Comparison of ENCODE assay signal across 12 cellular contexts in the genomic region with DNA sequence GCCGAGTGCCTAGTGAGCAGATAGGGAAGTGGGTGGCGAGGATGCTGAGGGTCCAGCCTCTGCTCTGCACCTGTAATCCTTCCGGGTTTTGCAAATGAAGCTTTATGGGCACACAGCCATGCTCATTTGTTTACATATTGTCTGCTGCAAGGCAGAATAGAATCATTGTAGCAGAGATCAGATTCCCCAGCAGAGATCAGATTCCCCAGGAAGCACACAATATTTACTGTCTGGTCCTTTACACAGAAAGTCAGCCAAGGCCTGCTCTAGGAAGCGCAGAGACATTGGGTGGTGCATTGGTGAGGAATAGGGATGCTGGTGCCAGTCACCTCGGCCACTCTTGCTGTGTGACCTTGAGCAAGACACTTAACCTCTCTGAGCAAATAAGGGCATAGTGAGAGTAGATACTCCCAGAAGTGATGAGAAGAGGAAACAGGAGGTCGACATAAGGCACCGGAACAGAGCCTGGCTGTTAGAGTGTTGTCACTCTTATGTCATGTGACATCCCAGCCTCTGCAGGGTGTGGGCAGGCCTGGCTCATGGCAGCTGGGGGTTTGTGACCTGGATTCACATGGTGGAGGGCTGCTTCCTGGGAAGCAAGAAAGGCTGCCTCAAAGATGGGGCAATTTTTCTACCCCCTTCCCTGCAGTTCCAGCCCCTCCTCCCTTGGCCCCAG. TPM values are rescaled to one million over a fixed set of nuclear protein-coding genes. Genes with fewer than 3 reads are reported as not detected.
DNase-seq lines count a peak whose midpoint lies in the region; ATAC-seq and TF ChIP-seq lines count a peak whose summit lies in the region.
"Had no signal": no experiment of that assay in that cellular context is flagged by ENCODE, and none has a peak within 500 bp of the region (broad histone marks: within the 10 kb centered on the region; RNA-seq: fewer than 3 reads in every experiment).

No MANE protein-coding gene starts in this region.

- H3K4me3 ChIP-seq in psoas muscle (no peak overlapping the region), aorta (ENCODE audit: low read length in 2 of 2) (no peak overlapping the region)
- H3K4me3 ChIP-seq: pancreas had no signal

- no peaks in the 10 kb centered on the region for H3K9me3 Mint-ChIP-seq in activated CD4-positive, alpha-beta memory T cell treated with anti-CD3 and anti-CD28 coated beads, Interleukin-2, amount 10 ng/mL, durations not matched to agents 7 days and 5 days
- H3K9me3 Mint-ChIP-seq in activated CD4-positive, alpha-beta memory T cell treated with anti-CD3 and anti-CD28 coated beads for 36 hours: no peaks in the 10 kb centered on the region

- peaks cover 13% of the 10 kb centered on the region for H3K4me1 Mint-ChIP-seq in activated CD4-positive, alpha-beta memory T cell treated with anti-CD3 and anti-CD28 coated beads, Interleukin-2, amount 10 ng/mL, durations not matched to agents 7 days and 5 days
- H3K4me1 Mint-ChIP-seq in activated CD4-positive, alpha-beta memory T cell treated with anti-CD3 and anti-CD28 coated beads for 36 hours (ENCODE audit: low read depth): peaks cover 11% of the 10 kb centered on the region

- POLR2A ChIA-PET in activated CD4-positive, alpha-beta memory T cell treated with anti-CD3 and anti-CD28 coated beads, Interleukin-2, amount 10 ng/mL, durations not matched to agents 7 days and 5 days (lab: Charles Lee): no interaction called here
- POLR2A ChIA-PET in activated CD4-positive, alpha-beta memory T cell treated with anti-CD3 and anti-CD28 coated beads for 36 hours (lab: Charles Lee): no interaction called here

- H3K27ac ChIP-seq in psoas muscle: peak overlapping the region; percentile 91
- no peak overlapping the region for H3K27ac ChIP-seq in aorta (ENCODE audit: low read depth in 1 of 2, low read length in 2 of 2)

- H3K4me3 Mint-ChIP-seq in activated CD4-positive, alpha-beta memory T cell treated with anti-CD3 and anti-CD28 coated beads, Interleukin-2, amount 10 ng/mL, durations not matched to agents 7 days and 5 days: no peak overlapping the region
- no peak overlapping the region for H3K4me3 Mint-ChIP-seq in activated CD4-positive, alpha-beta memory T cell treated with anti-CD3 and anti-CD28 coated beads for 36 hours
- H3K4me3 Mint-ChIP-seq: B cell had no signal

- ATAC-seq in psoas muscle (peak in 3 of 4 donors; percentile 14 to 26 (median 23)), aorta (ENCODE audit: low FRiP score) (no peak)

- H3K9me3 ChIP-seq in psoas muscle (no peaks in the 10 kb centered on the region), aorta (ENCODE audit: control insufficient read depth, low read length) (no peaks in the 10 kb centered on the region)
- H3K9me3 ChIP-seq: pancreas had no signal

- no peaks in the 10 kb centered on the region for H3K27me3 Mint-ChIP-seq in activated CD4-positive, alpha-beta memory T cell treated with anti-CD3 and anti-CD28 coated beads, Interleukin-2, amount 10 ng/mL, durations not matched to agents 7 days and 5 days
- H3K27me3 Mint-ChIP-seq in activated CD4-positive, alpha-beta memory T cell treated with anti-CD3 and anti-CD28 coated beads for 36 hours: no peaks in the 10 kb centered on the region
- H3K27me3 Mint-ChIP-seq: B cell had no signal

- DNase-seq in activated CD4-positive, alpha-beta memory T cell treated with anti-CD3 and anti-CD28 coated beads, Interleukin-2, amount 10 ng/mL, durations not matched to agents 7 days and 5 days: peak; percentile 22
- DNase-seq in activated CD4-positive, alpha-beta memory T cell treated with anti-CD3 and anti-CD28 coated beads for 36 hours: no peak
- DNase-seq in NCI-H2196 (lab: John Stamatoyannopoulos, UW; ENCODE audit: unreplicated experiment) (peak; percentile 86), cerebellar cortex (ENCODE audit: low spot score) (peak; percentile 59), psoas muscle (no peak), AG08395 (ENCODE audit: low spot score) (no peak), globus pallidus (ENCODE audit: low spot score) (no peak), aorta (no peak)
- DNase-seq: hippocampal formation, NCI-H446 treated with DMSO at 0.1 percent for 48 hours, pancreas had no signal

- TF ChIP-seq CTCF in psoas muscle (IDR thresholded peaks at IDR 0.05): no peak

- peak overlapping the region; percentile 44 for H3K27ac Mint-ChIP-seq in activated CD4-positive, alpha-beta memory T cell treated with anti-CD3 and anti-CD28 coated beads, Interleukin-2, amount 10 ng/mL, durations not matched to agents 7 days and 5 days
- H3K27ac Mint-ChIP-seq in activated CD4-positive, alpha-beta memory T cell treated with anti-CD3 and anti-CD28 coated beads for 36 hours: no peak overlapping the region
- H3K27ac Mint-ChIP-seq: B cell had no signal

- H3K36me3 ChIP-seq in psoas muscle (ENCODE audit: insufficient read depth in 1 of 2, low read depth in 1 of 2): no peaks in the 10 kb centered on the region
- no peaks in the 10 kb centered on the region for H3K36me3 ChIP-seq in aorta (ENCODE audit: control insufficient read depth in 1 of 2, insufficient read depth in 2 of 2, low read length in 1 of 2)
- H3K36me3 ChIP-seq: pancreas had no signal

- no peaks in the 10 kb centered on the region for H3K36me3 Mint-ChIP-seq in activated CD4-positive, alpha-beta memory T cell treated with anti-CD3 and anti-CD28 coated beads, Interleukin-2, amount 10 ng/mL, durations not matched to agents 7 days and 5 days (ENCODE audit: low read depth)
- H3K36me3 Mint-ChIP-seq in activated CD4-positive, alpha-beta memory T cell treated with anti-CD3 and anti-CD28 coated beads for 36 hours: no peaks in the 10 kb centered on the region

- H3K27me3 ChIP-seq in psoas muscle (ENCODE audit: insufficient read depth in 3 of 3, low read length in 2 of 3) (no peaks in the 10 kb centered on the region), aorta (ENCODE audit: control insufficient read depth in 1 of 2, insufficient read depth in 2 of 2, low read length in 1 of 2) (no peaks in the 10 kb centered on the region)
- H3K27me3 ChIP-seq: pancreas had no signal

- 30 to 48% (median 36%) methylated on average over 7 of the region's 7 CpGs for WGBS in psoas muscle, 3 donors
- 76% methylated on average over 7 of the region's 7 CpGs for WGBS in aorta, 2 donors

- H3K4me1 ChIP-seq in psoas muscle (peaks cover 92% of the 10 kb centered on the region), aorta (ENCODE audit: control insufficient read depth in 1 of 2, insufficient read depth in 2 of 2, low read length in 2 of 2) (no peaks in the 10 kb centered on the region)

- CTCF ChIA-PET in activated CD4-positive, alpha-beta memory T cell treated with anti-CD3 and anti-CD28 coated beads, Interleukin-2, amount 10 ng/mL, durations not matched to agents 7 days and 5 days (lab: Charles Lee): no interaction called here
- CTCF ChIA-PET in activated CD4-positive, alpha-beta memory T cell treated with anti-CD3 and anti-CD28 coated beads for 36 hours (lab: Charles Lee): interaction anchor here (0.6 kb wide), 1 partner anchor 114 kb away, joined by 3 read pairs; no protein-coding TSS in a partner anchor

- intact Hi-C loops in activated CD4-positive, alpha-beta memory T cell treated with anti-CD3 and anti-CD28 coated beads for 36 hours (cut with micrococcal nuclease): no loop called here
- intact Hi-C loops in psoas muscle (cut with DNase I) (no loop called here), aorta (cut with DNase I) (no loop called here)

RNA-seq across cellular contexts. Expression of gene CARM1, which starts 25.6 kb away (rescaled TPM):
- total RNA-seq in activated CD4-positive, alpha-beta memory T cell treated with anti-CD3 and anti-CD28 coated beads, Interleukin-2, amount 10 ng/mL, durations not matched to agents 7 days and 5 days: 10 to 100 TPM; 39.3 to 40.2 TPM
- 10 to 100 TPM; 75.0 to 78.3 TPM for total RNA-seq in activated CD4-positive, alpha-beta memory T cell treated with anti-CD3 and anti-CD28 coated beads for 36 hours
- total RNA-seq in psoas muscle: 100 to 1,000 TPM in 2 of 4 donors, 10 to 100 TPM in 2; 59.1 to 105 (median 88.6) TPM
- polyA plus RNA-seq in psoas muscle: 100 to 1,000 TPM in 1 of 3 donors, 10 to 100 TPM in 2; 61.1 to 110 (median 94.7) TPM
- total RNA-seq in aorta: 10 to 100 TPM; 27.9 to 41.4 TPM
- 10 to 100 TPM; 11.5 to 23.9 TPM for polyA plus RNA-seq in aorta

RNA-seq across cellular contexts. Expression of gene YIPF2, which starts 31.4 kb away (rescaled TPM):
- 10 to 100 TPM; 23.8 to 26.0 TPM for total RNA-seq in activated CD4-positive, alpha-beta memory T cell treated with anti-CD3 and anti-CD28 coated beads, Interleukin-2, amount 10 ng/mL, durations not matched to agents 7 days and 5 days
- total RNA-seq in activated CD4-positive, alpha-beta memory T cell treated with anti-CD3 and anti-CD28 coated beads for 36 hours: 10 to 100 TPM; 25.6 to 28.4 TPM
- 10 to 100 TPM; 12.1 to 18.0 (median 16.7) TPM for total RNA-seq in psoas muscle
- polyA plus RNA-seq in psoas muscle: 10 to 100 TPM; 13.7 to 18.5 (median 18.1) TPM
- total RNA-seq in aorta: 10 to 100 TPM; 36.5 to 41.8 TPM
- 10 to 100 TPM; 30.1 to 41.1 TPM for polyA plus RNA-seq in aorta

RNA-seq across cellular contexts. Expression of gene TIMM29, which starts 31.6 kb away (rescaled TPM):
- 10 to 100 TPM; 24.3 to 25.7 TPM for total RNA-seq in activated CD4-positive, alpha-beta memory T cell treated with anti-CD3 and anti-CD28 coated beads, Interleukin-2, amount 10 ng/mL, durations not matched to agents 7 days and 5 days
- total RNA-seq in activated CD4-positive, alpha-beta memory T cell treated with anti-CD3 and anti-CD28 coated beads for 36 hours: 10 to 100 TPM; 15.6 to 16.4 TPM
- total RNA-seq in psoas muscle (10 to 100 TPM; 12.9 to 24.2 (median 17.0) TPM), aorta (10 to 100 TPM; 13.7 to 15.7 TPM)
- polyA plus RNA-seq in psoas muscle (10 to 100 TPM; 17.1 to 29.0 (median 20.2) TPM), aorta (10 to 100 TPM; 15.2 to 16.0 TPM)

RNA-seq across cellular contexts. Expression of gene C19orf38, which starts 48.8 kb away (rescaled TPM):
- 1 to 10 TPM; 1.1 to 1.8 TPM for total RNA-seq in activated CD4-positive, alpha-beta memory T cell treated with anti-CD3 and anti-CD28 coated beads, Interleukin-2, amount 10 ng/mL, durations not matched to agents 7 days and 5 days
- total RNA-seq in activated CD4-positive, alpha-beta memory T cell treated with anti-CD3 and anti-CD28 coated beads for 36 hours: 1 to 10 TPM; 1.4 to 1.7 TPM
- total RNA-seq in psoas muscle: 1 to 10 TPM in 3 of 4 donors, under 1 TPM in 1; 0.30 to 1.8 (median 1.4) TPM
- polyA plus RNA-seq in psoas muscle: 1 to 10 TPM; 1.0 to 2.9 (median 1.3) TPM
- total RNA-seq in aorta: 1 to 10 TPM; 1.5 to 2.0 TPM
- 1 to 10 TPM in 1 of 2 donors, under 1 TPM in 1; 0.90 to 1.6 TPM for polyA plus RNA-seq in aorta

Comparison
In these comparisons a context has a peak if more than half of its experiments do, and no peak if none do; other contexts are left out.
1. DNase-seq: peak in activated CD4-positive, alpha-beta memory T cell treated with anti-CD3 and anti-CD28 coated beads, Interleukin-2, amount 10 ng/mL, durations not matched to agents 7 days and 5 days (single experiment), NCI-H2196 (single experiment) and cerebellar cortex (single experiment); none in activated CD4-positive, alpha-beta memory T cell treated with anti-CD3 and anti-CD28 coated beads for 36 hours (single experiment), psoas muscle (0 of 2), AG08395 (single experiment), globus pallidus (single experiment) and aorta (0 of 2).